8 cellular contexts compared by ENCODE assay signal in genomic region chr1:23751050-23751814, GRCh38. TPM values are rescaled to one million over a fixed set of nuclear protein-coding genes. Genes with fewer than 3 reads are reported as not detected.
DNase-seq lines count a peak whose midpoint lies in the region; ATAC-seq and TF ChIP-seq lines count a peak whose summit lies in the region.

No MANE protein-coding gene starts in this region.

- H3K4me3 ChIP-seq in LNCaP clone FGC (ENCODE audit: low read depth, low read length): no peak overlapping the region

- TF ChIP-seq CTCF in LNCaP clone FGC (IDR thresholded peaks at IDR 0.05; ENCODE audit: control insufficient read depth, extremely low read depth, insufficient read depth): peak; percentile 65

- peak; percentile 69 for DNase-seq in SIG-M5 treated with dmso at 0.1 percent for 504 hours (lab: John Stamatoyannopoulos, UW; ENCODE audit: unreplicated experiment)
- no peak for DNase-seq in SIG-M5 (lab: John Stamatoyannopoulos, UW)
- DNase-seq in LNCaP clone FGC (ENCODE audit: low read depth): no peak
- DNase-seq in UCSD-AML1 (lab: John Stamatoyannopoulos, UW; ENCODE audit: unreplicated experiment): peak; percentile 36
- DNase-seq in dermis blood vessel endothelial cell: peak; percentile 70
- DNase-seq in midbrain (lab: John Stamatoyannopoulos, UW): peak; percentile 16

- ATAC-seq in HG03457 (IDR thresholded peaks at IDR 0.05; ENCODE audit: unreplicated experiment) (no peak), HG03025 (IDR thresholded peaks at IDR 0.05; ENCODE audit: low FRiP score, unreplicated experiment) (no peak)

RNA-seq across cellular contexts. Expression of gene ELOA, which starts 8.0 kb away (rescaled TPM):
- total RNA-seq in dermis blood vessel endothelial cell: 26.2 and 29.6 TPM in 2 replicates

RNA-seq across cellular contexts. Expression of gene PITHD1, which starts 27.0 kb away (rescaled TPM):
- total RNA-seq in dermis blood vessel endothelial cell: 41.2 and 43.8 TPM in 2 replicates

RNA-seq across cellular contexts. Expression of gene LYPLA2, which starts 39.7 kb away (rescaled TPM):
- 108 and 113 TPM in 2 replicates for total RNA-seq in dermis blood vessel endothelial cell

RNA-seq across cellular contexts. Expression of gene GALE, which starts 49.3 kb away (rescaled TPM):
- 34.7 and 42.2 TPM in 2 replicates for total RNA-seq in dermis blood vessel endothelial cell

RNA-seq across cellular contexts. Expression of gene RPL11, which starts 59.6 kb away (rescaled TPM):
- 871 and 1,099 TPM in 2 replicates for total RNA-seq in dermis blood vessel endothelial cell

Comparison
In these comparisons a context has a peak if more than half of its experiments do, and no peak if none do; other contexts are left out.
1. DNase-seq: peak in SIG-M5 treated with dmso at 0.1 percent for 504 hours (single experiment), UCSD-AML1 (single experiment), dermis blood vessel endothelial cell (single experiment) and midbrain (single experiment); none in SIG-M5 (single experiment) and LNCaP clone FGC (single experiment).